ENCODE assay signal across 1 cellular context in genomic region chr1:23777979-23778814, GRCh38.
A peak's percentile ranks its signal among the peaks of the same experiment; 100 is the strongest.
TF ChIP-seq lines count a peak whose summit lies in the region.

Gene PITHD1 (plus strand): TSS chr1:23778418. CDS start chr1:23778516, 98 bp downstream.

TF ChIP-seq in K562, 482 proteins besides CTCF, POLR2A, EP300 and RAD21 (continued from another document and continues in another):
- TF ChIP-seq ZMIZ1 (IDR thresholded peaks at IDR 0.05; ENCODE audit: low read depth in 2 of 2, low read length in 2 of 2) (peak in 1 of 2 experiments; percentile 82; a peak in 1 of 4 replicates), HES1 (IDR thresholded peaks at IDR 0.05; ENCODE audit: low read depth) (peak; percentile 64; the same call in 1 of the 2 replicates), NR0B1 (IDR thresholded peaks at IDR 0.05; ENCODE audit: partially characterized antibody) (no peak), YY1 (IDR thresholded peaks at IDR 0.05; ENCODE audit: borderline replicate concordance in 1 of 3, control insufficient read depth in 1 of 3, extremely low read depth in 1 of 3, insufficient read depth in 3 of 3, insufficient read length in 1 of 3, insufficient replicate concordance in 2 of 3, low read depth in 1 of 3, low read length in 2 of 3) (peak in 2 of 3 experiments; percentile 42 to 65), PML (IDR thresholded peaks at IDR 0.05; ENCODE audit: low read length) (peak; percentile 92), PHF8 (IDR thresholded peaks at IDR 0.05; ENCODE audit: borderline replicate concordance, low read length) (peak; percentile 98), RBM22 (IDR thresholded peaks at IDR 0.05; ENCODE audit: low read depth, low read length, poor library complexity, severe bottlenecking) (peak; percentile 27), BHLHE40 (IDR thresholded peaks at IDR 0.05; ENCODE audit: low read length) (peak; percentile 96), JUN (IDR thresholded peaks at IDR 0.05; ENCODE audit: borderline replicate concordance, low read depth, low read length) (peak; percentile 55; the same call in 1 of the 2 replicates), JUN (CRISPR knock-in tag; IDR thresholded peaks at IDR 0.05; ENCODE audit: borderline replicate concordance) (no peak; the same call in 1 of the 2 replicates), PKNOX1 (IDR thresholded peaks at IDR 0.05) (peak; percentile 65; the same call in 1 of the 2 replicates), SMAD1 (IDR thresholded peaks at IDR 0.05; ENCODE audit: low read depth, low read length, partially characterized antibody) (peak; percentile 94), TAF7 (tag; IDR thresholded peaks at IDR 0.05) (0 out of 2 replicates have a peak, but pooled peaks have one; percentile 40), THRA (IDR thresholded peaks at IDR 0.05) (no peak), ZNF197 (CRISPR knock-in tag; IDR thresholded peaks at IDR 0.05; ENCODE audit: low read depth) (0 out of 2 replicates have a peak, but pooled peaks have one; percentile 83), GMEB1 (CRISPR knock-in tag; IDR thresholded peaks at IDR 0.05) (no peak; the same call in none of the 2 replicates), ZC3H4 (CRISPR knock-in tag; IDR thresholded peaks at IDR 0.05; ENCODE audit: borderline replicate concordance) (peak; percentile 19; the same call in 1 of the 2 replicates), HMG20A (CRISPR knock-in tag; conservative IDR thresholded peaks at IDR 0.05) (no peak), MCM3 (IDR thresholded peaks at IDR 0.05) (no peak), ARID4B (CRISPR knock-in tag; IDR thresholded peaks at IDR 0.05) (peak; percentile 69; the same call in 1 of the 2 replicates), MBD2 (IDR thresholded peaks at IDR 0.05; ENCODE audit: borderline replicate concordance, low read depth) (peak; percentile 66), KAT7 (CRISPR knock-in tag; IDR thresholded peaks at IDR 0.05; ENCODE audit: borderline replicate concordance) (peak; percentile 98), SIRT6 (IDR thresholded peaks at IDR 0.05; ENCODE audit: low read depth, low read length) (no peak), CTBP1 (IDR thresholded peaks at IDR 0.05; ENCODE audit: borderline replicate concordance) (peak; percentile 98), ZEB2 (IDR thresholded peaks at IDR 0.05) (peak; percentile 93), ETV5 (CRISPR knock-in tag; IDR thresholded peaks at IDR 0.05; ENCODE audit: low read depth) (peak; percentile 78), FOXJ2 (tag; IDR thresholded peaks at IDR 0.05) (0 out of 2 replicates have a peak, but pooled peaks have one; percentile 49), TEAD4 (IDR thresholded peaks at IDR 0.05; ENCODE audit: low read length) (peak; percentile 96), TEAD4 (CRISPR knock-in tag; IDR thresholded peaks at IDR 0.05; ENCODE audit: borderline replicate concordance) (no peak; the same call in 1 of the 2 replicates), CREB3L1 (IDR thresholded peaks at IDR 0.05; ENCODE audit: borderline replicate concordance, low read depth) (peak; percentile 96), TFE3 (CRISPR knock-in tag; IDR thresholded peaks at IDR 0.05) (no peak), NCOA1 (IDR thresholded peaks at IDR 0.05; ENCODE audit: low read depth) (peak; percentile 82; the same call in 1 of the 2 replicates), ZNF76 (CRISPR knock-in tag; IDR thresholded peaks at IDR 0.05; ENCODE audit: borderline replicate concordance) (no peak), CXXC5 (CRISPR knock-in tag; IDR thresholded peaks at IDR 0.05) (peak; percentile 99), ZNF589 (CRISPR knock-in tag; IDR thresholded peaks at IDR 0.05; ENCODE audit: low read depth) (0 out of 2 replicates have a peak, but pooled peaks have one; percentile 67), SIN3A (IDR thresholded peaks at IDR 0.05; ENCODE audit: borderline replicate concordance in 2 of 2, control insufficient read depth in 1 of 2, low read depth in 2 of 2, low read length in 2 of 2) (peak; percentile 75; a peak in 2 of 4 replicates), CREBBP (IDR thresholded peaks at IDR 0.05; ENCODE audit: low read depth, low read length) (no peak), MTA2 (IDR thresholded peaks at IDR 0.05; ENCODE audit: low read depth) (peak; percentile 88), ZNF124 (CRISPR knock-in tag; IDR thresholded peaks at IDR 0.05) (no peak), BACH1 (tag; IDR thresholded peaks at IDR 0.05) (no peak; the same call in 1 of the 2 replicates), SAFB (IDR thresholded peaks at IDR 0.05; ENCODE audit: borderline replicate concordance, low read depth, low read length) (no peak), ZNF639 (CRISPR knock-in tag; conservative IDR thresholded peaks at IDR 0.05 in 1 of 2, IDR thresholded peaks at IDR 0.05 in 1 of 2) (peak in 1 of 2 experiments; percentile 84; a peak in 2 of 4 replicates)
